In the genomic region with DNA sequence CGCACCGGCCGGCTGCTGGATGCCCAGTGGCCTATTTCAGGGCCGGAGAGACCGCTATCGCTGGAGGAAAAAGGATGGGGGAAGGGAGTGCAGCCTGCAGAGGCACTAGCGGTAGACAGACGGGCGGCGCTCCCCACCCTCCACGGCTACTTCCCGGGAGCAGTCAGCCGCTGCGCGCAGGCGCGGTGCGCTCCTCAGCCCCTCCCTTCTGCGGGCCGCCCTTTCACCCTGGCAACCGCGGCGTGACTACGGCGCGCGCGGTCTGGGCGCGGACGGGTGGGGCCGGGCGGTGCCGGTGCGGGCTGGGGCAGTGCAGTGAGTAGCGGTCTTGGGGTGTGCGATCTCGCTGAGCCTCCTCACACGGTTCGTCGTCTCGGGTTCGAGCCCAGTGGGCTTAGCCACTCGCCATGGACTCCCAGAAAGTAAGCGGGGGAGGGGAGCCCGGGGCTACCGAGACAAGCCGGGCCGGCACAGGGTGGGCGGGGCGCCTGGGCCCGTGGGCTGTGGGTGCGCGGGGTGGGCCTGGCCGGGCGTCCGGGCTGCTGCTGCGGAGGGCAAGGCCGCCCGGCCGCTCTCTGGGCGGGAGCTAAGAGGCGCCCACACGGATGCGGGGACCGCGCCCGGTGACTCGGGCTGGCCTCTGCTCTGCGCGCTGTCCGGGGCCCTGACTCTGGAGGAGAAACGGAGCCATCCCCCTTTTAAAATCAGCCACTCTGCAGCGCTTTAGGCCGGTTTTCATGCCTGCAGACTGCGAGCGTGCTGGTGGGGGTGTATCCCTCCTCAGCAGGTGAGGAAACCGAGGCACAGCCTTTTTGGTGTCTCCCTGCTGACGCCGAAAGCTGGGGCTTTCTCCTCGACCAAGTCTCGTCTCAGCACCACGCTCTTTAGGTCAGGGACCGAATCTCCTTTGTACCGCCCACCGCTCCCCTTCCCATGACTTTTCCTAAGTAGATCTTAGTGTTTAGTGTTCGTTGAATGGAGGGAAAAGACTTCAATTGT, we compare ENCODE assay signal across 1 cellular context.
A peak's percentile ranks its signal among the peaks of the same experiment; 100 is the strongest.
TF ChIP-seq lines count a peak whose summit lies in the region.

A gene (plus strand): TSS at position 221 of the 999 bp plus-strand sequence. CDS start 187 bp downstream, at position 408.

TF ChIP-seq in WTC11, 78 proteins besides CTCF, POLR2A, EP300 and RAD21 (continued from another document and continues in another):
- TF ChIP-seq, protein P1, sequence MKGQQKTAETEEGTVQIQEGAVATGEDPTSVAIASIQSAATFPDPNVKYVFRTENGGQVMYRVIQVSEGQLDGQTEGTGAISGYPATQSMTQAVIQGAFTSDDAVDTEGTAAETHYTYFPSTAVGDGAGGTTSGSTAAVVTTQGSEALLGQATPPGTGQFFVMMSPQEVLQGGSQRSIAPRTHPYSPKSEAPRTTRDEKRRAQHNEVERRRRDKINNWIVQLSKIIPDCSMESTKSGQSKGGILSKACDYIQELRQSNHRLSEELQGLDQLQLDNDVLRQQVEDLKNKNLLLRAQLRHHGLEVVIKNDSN (CRISPR knock-in tag; IDR thresholded peaks at IDR 0.05) = 0 out of 2 replicates have a peak, but pooled peaks have one; percentile 22
- TF ChIP-seq, protein P2, sequence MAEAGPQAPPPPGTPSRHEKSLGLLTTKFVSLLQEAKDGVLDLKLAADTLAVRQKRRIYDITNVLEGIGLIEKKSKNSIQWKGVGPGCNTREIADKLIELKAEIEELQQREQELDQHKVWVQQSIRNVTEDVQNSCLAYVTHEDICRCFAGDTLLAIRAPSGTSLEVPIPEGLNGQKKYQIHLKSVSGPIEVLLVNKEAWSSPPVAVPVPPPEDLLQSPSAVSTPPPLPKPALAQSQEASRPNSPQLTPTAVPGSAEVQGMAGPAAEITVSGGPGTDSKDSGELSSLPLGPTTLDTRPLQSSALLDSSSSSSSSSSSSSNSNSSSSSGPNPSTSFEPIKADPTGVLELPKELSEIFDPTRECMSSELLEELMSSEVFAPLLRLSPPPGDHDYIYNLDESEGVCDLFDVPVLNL (CRISPR knock-in tag; IDR thresholded peaks at IDR 0.05; ENCODE audit: borderline replicate concordance, low read depth) = no peak
- no peak for TF ChIP-seq JUN (CRISPR knock-in tag; IDR thresholded peaks at IDR 0.05)
- TF ChIP-seq RELA (CRISPR knock-in tag; IDR thresholded peaks at IDR 0.05; ENCODE audit: borderline replicate concordance) = 0 out of 2 replicates have a peak, but pooled peaks have one; percentile 32
- no peak for TF ChIP-seq NR1H2 (CRISPR knock-in tag; IDR thresholded peaks at IDR 0.05)
- peak; percentile 14; the same call in 1 of the 2 replicates for TF ChIP-seq NFE2L1 (CRISPR knock-in tag; IDR thresholded peaks at IDR 0.05)
- TF ChIP-seq, protein P3, sequence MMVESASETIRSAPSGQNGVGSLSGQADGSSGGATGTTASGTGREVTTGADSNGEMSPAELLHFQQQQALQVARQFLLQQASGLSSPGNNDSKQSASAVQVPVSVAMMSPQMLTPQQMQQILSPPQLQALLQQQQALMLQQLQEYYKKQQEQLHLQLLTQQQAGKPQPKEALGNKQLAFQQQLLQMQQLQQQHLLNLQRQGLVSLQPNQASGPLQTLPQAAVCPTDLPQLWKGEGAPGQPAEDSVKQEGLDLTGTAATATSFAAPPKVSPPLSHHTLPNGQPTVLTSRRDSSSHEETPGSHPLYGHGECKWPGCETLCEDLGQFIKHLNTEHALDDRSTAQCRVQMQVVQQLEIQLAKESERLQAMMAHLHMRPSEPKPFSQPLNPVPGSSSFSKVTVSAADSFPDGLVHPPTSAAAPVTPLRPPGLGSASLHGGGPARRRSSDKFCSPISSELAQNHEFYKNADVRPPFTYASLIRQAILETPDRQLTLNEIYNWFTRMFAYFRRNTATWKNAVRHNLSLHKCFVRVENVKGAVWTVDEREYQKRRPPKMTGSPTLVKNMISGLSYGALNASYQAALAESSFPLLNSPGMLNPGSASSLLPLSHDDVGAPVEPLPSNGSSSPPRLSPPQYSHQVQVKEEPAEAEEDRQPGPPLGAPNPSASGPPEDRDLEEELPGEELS (CRISPR knock-in tag; IDR thresholded peaks at IDR 0.05) = peak; percentile 59; the same call in 1 of the 2 replicates
- 0 out of 2 replicates have a peak, but pooled peaks have one; percentile 14 for TF ChIP-seq ZNF219 (CRISPR knock-in tag; IDR thresholded peaks at IDR 0.05; ENCODE audit: borderline replicate concordance)
- no peak for TF ChIP-seq TCF7 (CRISPR knock-in tag; IDR thresholded peaks at IDR 0.05; ENCODE audit: low read depth)
- no peak for TF ChIP-seq ZBTB21 (CRISPR knock-in tag; IDR thresholded peaks at IDR 0.05; ENCODE audit: borderline replicate concordance)
- TF ChIP-seq TEAD4 (CRISPR knock-in tag; IDR thresholded peaks at IDR 0.05) = no peak
- no peak for TF ChIP-seq ZNF138 (CRISPR knock-in tag; conservative IDR thresholded peaks at IDR 0.05)
- TF ChIP-seq ZNF416 (CRISPR knock-in tag; IDR thresholded peaks at IDR 0.05) = 0 out of 2 replicates have a peak, but pooled peaks have one; percentile 23
- TF ChIP-seq ZNF671 (CRISPR knock-in tag; IDR thresholded peaks at IDR 0.05) = no peak
- TF ChIP-seq, protein P4, sequence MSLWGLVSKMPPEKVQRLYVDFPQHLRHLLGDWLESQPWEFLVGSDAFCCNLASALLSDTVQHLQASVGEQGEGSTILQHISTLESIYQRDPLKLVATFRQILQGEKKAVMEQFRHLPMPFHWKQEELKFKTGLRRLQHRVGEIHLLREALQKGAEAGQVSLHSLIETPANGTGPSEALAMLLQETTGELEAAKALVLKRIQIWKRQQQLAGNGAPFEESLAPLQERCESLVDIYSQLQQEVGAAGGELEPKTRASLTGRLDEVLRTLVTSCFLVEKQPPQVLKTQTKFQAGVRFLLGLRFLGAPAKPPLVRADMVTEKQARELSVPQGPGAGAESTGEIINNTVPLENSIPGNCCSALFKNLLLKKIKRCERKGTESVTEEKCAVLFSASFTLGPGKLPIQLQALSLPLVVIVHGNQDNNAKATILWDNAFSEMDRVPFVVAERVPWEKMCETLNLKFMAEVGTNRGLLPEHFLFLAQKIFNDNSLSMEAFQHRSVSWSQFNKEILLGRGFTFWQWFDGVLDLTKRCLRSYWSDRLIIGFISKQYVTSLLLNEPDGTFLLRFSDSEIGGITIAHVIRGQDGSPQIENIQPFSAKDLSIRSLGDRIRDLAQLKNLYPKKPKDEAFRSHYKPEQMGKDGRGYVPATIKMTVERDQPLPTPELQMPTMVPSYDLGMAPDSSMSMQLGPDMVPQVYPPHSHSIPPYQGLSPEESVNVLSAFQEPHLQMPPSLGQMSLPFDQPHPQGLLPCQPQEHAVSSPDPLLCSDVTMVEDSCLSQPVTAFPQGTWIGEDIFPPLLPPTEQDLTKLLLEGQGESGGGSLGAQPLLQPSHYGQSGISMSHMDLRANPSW (CRISPR knock-in tag; conservative IDR thresholded peaks at IDR 0.05; ENCODE audit: low read depth) = no peak
- no peak for TF ChIP-seq GTF2I (CRISPR knock-in tag; conservative IDR thresholded peaks at IDR 0.05)
- TF ChIP-seq SOX15 (CRISPR knock-in tag; IDR thresholded peaks at IDR 0.05) = no peak
- TF ChIP-seq MYBL2 (CRISPR knock-in tag; IDR thresholded peaks at IDR 0.05) = peak; percentile 44; the same call in 1 of the 2 replicates
- no peak for TF ChIP-seq FOXJ3 (CRISPR knock-in tag; IDR thresholded peaks at IDR 0.05; ENCODE audit: borderline replicate concordance)
- TF ChIP-seq SMAD3 (CRISPR knock-in tag; IDR thresholded peaks at IDR 0.05; ENCODE audit: borderline replicate concordance) = no peak
- TF ChIP-seq ATF1 (CRISPR knock-in tag; IDR thresholded peaks at IDR 0.05) = no peak
- TF ChIP-seq, protein P5, sequence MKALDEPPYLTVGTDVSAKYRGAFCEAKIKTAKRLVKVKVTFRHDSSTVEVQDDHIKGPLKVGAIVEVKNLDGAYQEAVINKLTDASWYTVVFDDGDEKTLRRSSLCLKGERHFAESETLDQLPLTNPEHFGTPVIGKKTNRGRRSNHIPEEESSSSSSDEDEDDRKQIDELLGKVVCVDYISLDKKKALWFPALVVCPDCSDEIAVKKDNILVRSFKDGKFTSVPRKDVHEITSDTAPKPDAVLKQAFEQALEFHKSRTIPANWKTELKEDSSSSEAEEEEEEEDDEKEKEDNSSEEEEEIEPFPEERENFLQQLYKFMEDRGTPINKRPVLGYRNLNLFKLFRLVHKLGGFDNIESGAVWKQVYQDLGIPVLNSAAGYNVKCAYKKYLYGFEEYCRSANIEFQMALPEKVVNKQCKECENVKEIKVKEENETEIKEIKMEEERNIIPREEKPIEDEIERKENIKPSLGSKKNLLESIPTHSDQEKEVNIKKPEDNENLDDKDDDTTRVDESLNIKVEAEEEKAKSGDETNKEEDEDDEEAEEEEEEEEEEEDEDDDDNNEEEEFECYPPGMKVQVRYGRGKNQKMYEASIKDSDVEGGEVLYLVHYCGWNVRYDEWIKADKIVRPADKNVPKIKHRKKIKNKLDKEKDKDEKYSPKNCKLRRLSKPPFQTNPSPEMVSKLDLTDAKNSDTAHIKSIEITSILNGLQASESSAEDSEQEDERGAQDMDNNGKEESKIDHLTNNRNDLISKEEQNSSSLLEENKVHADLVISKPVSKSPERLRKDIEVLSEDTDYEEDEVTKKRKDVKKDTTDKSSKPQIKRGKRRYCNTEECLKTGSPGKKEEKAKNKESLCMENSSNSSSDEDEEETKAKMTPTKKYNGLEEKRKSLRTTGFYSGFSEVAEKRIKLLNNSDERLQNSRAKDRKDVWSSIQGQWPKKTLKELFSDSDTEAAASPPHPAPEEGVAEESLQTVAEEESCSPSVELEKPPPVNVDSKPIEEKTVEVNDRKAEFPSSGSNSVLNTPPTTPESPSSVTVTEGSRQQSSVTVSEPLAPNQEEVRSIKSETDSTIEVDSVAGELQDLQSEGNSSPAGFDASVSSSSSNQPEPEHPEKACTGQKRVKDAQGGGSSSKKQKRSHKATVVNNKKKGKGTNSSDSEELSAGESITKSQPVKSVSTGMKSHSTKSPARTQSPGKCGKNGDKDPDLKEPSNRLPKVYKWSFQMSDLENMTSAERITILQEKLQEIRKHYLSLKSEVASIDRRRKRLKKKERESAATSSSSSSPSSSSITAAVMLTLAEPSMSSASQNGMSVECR (CRISPR knock-in tag; IDR thresholded peaks at IDR 0.05; ENCODE audit: borderline replicate concordance) = peak; percentile 75
- TF ChIP-seq, protein P6, sequence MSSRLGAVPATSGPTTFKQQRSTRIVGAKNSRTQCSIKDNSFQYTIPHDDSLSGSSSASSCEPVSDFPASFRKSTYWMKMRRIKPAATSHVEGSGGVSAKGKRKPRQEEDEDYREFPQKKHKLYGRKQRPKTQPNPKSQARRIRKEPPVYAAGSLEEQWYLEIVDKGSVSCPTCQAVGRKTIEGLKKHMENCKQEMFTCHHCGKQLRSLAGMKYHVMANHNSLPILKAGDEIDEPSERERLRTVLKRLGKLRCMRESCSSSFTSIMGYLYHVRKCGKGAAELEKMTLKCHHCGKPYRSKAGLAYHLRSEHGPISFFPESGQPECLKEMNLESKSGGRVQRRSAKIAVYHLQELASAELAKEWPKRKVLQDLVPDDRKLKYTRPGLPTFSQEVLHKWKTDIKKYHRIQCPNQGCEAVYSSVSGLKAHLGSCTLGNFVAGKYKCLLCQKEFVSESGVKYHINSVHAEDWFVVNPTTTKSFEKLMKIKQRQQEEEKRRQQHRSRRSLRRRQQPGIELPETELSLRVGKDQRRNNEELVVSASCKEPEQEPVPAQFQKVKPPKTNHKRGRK (CRISPR knock-in tag; IDR thresholded peaks at IDR 0.05; ENCODE audit: borderline replicate concordance) = no peak
- TF ChIP-seq ZNF232 (CRISPR knock-in tag; IDR thresholded peaks at IDR 0.05) = 0 out of 2 replicates have a peak, but pooled peaks have one; percentile 9
- TF ChIP-seq, protein P7, sequence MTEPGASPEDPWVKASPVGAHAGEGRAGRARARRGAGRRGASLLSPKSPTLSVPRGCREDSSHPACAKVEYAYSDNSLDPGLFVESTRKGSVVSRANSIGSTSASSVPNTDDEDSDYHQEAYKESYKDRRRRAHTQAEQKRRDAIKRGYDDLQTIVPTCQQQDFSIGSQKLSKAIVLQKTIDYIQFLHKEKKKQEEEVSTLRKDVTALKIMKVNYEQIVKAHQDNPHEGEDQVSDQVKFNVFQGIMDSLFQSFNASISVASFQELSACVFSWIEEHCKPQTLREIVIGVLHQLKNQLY (CRISPR knock-in tag; IDR thresholded peaks at IDR 0.05) = no peak
- no peak for TF ChIP-seq MXD4 (CRISPR knock-in tag; IDR thresholded peaks at IDR 0.05; ENCODE audit: borderline replicate concordance)
- no peak for TF ChIP-seq NR2C2 (CRISPR knock-in tag; IDR thresholded peaks at IDR 0.05)
- no peak for TF ChIP-seq ZNF263 (CRISPR knock-in tag; IDR thresholded peaks at IDR 0.05; ENCODE audit: low read depth)
- TF ChIP-seq, protein P8, sequence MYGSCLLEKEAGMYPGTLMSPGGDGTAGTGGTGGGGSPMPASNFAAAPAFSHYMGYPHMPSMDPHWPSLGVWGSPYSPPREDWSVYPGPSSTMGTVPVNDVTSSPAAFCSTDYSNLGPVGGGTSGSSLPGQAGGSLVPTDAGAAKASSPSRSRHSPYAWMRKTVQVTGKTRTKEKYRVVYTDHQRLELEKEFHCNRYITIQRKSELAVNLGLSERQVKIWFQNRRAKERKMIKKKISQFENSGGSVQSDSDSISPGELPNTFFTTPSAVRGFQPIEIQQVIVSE (CRISPR knock-in tag; IDR thresholded peaks at IDR 0.05; ENCODE audit: borderline replicate concordance) = no peak
- TF ChIP-seq, protein P9, sequence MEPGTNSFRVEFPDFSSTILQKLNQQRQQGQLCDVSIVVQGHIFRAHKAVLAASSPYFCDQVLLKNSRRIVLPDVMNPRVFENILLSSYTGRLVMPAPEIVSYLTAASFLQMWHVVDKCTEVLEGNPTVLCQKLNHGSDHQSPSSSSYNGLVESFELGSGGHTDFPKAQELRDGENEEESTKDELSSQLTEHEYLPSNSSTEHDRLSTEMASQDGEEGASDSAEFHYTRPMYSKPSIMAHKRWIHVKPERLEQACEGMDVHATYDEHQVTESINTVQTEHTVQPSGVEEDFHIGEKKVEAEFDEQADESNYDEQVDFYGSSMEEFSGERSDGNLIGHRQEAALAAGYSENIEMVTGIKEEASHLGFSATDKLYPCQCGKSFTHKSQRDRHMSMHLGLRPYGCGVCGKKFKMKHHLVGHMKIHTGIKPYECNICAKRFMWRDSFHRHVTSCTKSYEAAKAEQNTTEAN (CRISPR knock-in tag; IDR thresholded peaks at IDR 0.05) = 0 out of 2 replicates have a peak, but pooled peaks have one; percentile 7
- TF ChIP-seq, protein P10, sequence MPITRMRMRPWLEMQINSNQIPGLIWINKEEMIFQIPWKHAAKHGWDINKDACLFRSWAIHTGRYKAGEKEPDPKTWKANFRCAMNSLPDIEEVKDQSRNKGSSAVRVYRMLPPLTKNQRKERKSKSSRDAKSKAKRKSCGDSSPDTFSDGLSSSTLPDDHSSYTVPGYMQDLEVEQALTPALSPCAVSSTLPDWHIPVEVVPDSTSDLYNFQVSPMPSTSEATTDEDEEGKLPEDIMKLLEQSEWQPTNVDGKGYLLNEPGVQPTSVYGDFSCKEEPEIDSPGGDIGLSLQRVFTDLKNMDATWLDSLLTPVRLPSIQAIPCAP (CRISPR knock-in tag; IDR thresholded peaks at IDR 0.05) = no peak
- peak; percentile 60 for TF ChIP-seq FOXP1 (CRISPR knock-in tag; IDR thresholded peaks at IDR 0.05; ENCODE audit: borderline replicate concordance)
- TF ChIP-seq, protein P11, sequence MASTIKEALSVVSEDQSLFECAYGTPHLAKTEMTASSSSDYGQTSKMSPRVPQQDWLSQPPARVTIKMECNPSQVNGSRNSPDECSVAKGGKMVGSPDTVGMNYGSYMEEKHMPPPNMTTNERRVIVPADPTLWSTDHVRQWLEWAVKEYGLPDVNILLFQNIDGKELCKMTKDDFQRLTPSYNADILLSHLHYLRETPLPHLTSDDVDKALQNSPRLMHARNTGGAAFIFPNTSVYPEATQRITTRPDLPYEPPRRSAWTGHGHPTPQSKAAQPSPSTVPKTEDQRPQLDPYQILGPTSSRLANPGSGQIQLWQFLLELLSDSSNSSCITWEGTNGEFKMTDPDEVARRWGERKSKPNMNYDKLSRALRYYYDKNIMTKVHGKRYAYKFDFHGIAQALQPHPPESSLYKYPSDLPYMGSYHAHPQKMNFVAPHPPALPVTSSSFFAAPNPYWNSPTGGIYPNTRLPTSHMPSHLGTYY (CRISPR knock-in tag; IDR thresholded peaks at IDR 0.05) = no peak
